Comparison of ENCODE assay signal across 9 cellular contexts in the genomic region with DNA sequence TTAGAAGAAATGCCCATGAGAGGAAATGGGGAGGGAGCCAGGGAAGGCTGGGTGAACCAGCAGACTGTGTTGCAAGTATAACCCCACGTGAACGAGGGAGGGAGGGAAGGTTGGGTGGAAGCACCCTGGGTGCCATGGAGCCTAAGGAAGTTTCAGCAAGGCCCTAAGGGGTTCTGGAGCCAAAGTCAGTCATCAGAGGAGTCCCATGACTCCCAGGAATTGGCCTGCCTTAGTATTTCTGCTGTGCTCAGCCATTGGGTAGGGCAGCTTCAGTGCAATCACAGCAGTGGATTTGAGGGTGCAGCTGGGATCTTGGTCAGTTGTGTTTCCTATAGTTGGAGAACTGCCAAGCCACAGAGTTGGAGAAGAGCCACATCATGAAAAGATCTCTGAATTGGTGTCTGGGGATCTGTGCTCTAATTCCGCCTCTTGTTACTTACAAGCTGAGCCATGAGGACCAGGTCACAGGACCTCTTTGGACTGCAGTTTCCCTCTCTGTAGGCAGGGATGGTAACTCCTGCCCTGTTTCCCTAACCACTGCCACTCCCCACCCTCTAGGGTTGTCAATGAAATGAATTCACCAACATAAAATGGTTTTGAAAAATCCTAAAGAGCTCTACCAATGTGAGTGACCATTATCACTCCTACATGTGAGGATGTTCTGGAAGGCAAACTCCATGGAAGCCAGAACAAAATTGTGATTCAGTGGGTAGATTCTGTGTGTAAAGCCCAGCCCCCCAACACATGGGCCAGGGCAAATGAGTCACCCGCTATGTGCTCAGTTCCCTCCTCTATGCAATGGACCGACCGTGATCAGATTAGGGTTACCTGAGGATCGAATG.
DNase-seq lines count a peak whose midpoint lies in the region; ATAC-seq, FAIRE-seq and TF ChIP-seq lines count a peak whose summit lies in the region.
"Had no signal": no experiment of that assay in that cellular context is flagged by ENCODE, and none has a peak within 500 bp of the region (broad histone marks: within the 10 kb centered on the region; RNA-seq: fewer than 3 reads in every experiment).

No MANE protein-coding gene starts in this region.

- TF ChIP-seq EP300 in A549 (IDR thresholded peaks at IDR 0.05), result no peak

- H3K27ac ChIP-seq in A549 (no peak overlapping the region), brain microvascular endothelial cell (no peak overlapping the region)
- H3K27ac ChIP-seq: C4-2B had no signal

- ATAC-seq in A549, result peak; percentile 5 to 22; a peak in 3 of 6 replicates
- peak; percentile 38 for ATAC-seq in left lobe of liver
- no peak for ATAC-seq in GM21723 (IDR thresholded peaks at IDR 0.05; ENCODE audit: unreplicated experiment)
- no peak for ATAC-seq in HG03139 (IDR thresholded peaks at IDR 0.05; ENCODE audit: unreplicated experiment)
- no peak for ATAC-seq in GM21619 (IDR thresholded peaks at IDR 0.05; ENCODE audit: unreplicated experiment)
- ATAC-seq in HG02970 (IDR thresholded peaks at IDR 0.05; ENCODE audit: low FRiP score, unreplicated experiment), result no peak

- H3K4me3 ChIP-seq in A549, result no peak overlapping the region
- H3K4me3 ChIP-seq in brain microvascular endothelial cell (ENCODE audit: low read depth, low read length), result no peak overlapping the region

- no peaks in the 10 kb centered on the region for H3K9me3 ChIP-seq in A549

- POLR2A ChIA-PET in A549 (lab: Yijun Ruan, JAX), result no interaction called here

- no peaks in the 10 kb centered on the region for H3K36me3 ChIP-seq in brain microvascular endothelial cell (replicated peaks)

- WGBS in A549 (ENCODE audit: missing lambda C conversion rate), result 65% methylated on average over 7 of the region's 7 CpGs

- H3K4me1 ChIP-seq in A549, result peaks cover 12% of the 10 kb centered on the region; the same call in 1 of the 3 replicates

- peaks cover 6% of the 10 kb centered on the region for H3K27me3 ChIP-seq in brain microvascular endothelial cell (replicated peaks)

- no peak for FAIRE-seq in A549 (lab: Jason Lieb, UNC)

- no peak overlapping the region for H3K4me2 ChIP-seq in A549

- no peak for TF ChIP-seq POLR2A in A549 (IDR thresholded peaks at IDR 0.05; ENCODE audit: low read length)

- CTCF ChIA-PET in A549 (lab: Yijun Ruan, JAX), result interaction anchor here (1.0 to 1.6 kb wide), 4 partner anchors 9 to 265 kb away, joined by 3 to 4 read pairs (median 4); no protein-coding TSS in a partner anchor

- DNase-seq in A549 (ENCODE audit: low read depth in 1 of 2, low spot score in 1 of 2), result no peak
- peak; percentile 72 for DNase-seq in HT1080 (ENCODE audit: low read depth)
- peak; percentile 51 for DNase-seq in brain microvascular endothelial cell
- DNase-seq in left lobe of liver (ENCODE audit: low spot score), result no peak

- TF ChIP-seq RAD21 in A549 (conservative IDR thresholded peaks at IDR 0.05 in 1 of 2, IDR thresholded peaks at IDR 0.05 in 1 of 2), result no peak

- in situ Hi-C loops in brain microvascular endothelial cell (cut with HindIII; ENCODE audit: low pct_ligation_motif_present, low sequenced_read_pairs), result no loop called here

- TF ChIP-seq CTCF in A549 (IDR thresholded peaks at IDR 0.05), result no peak
- TF ChIP-seq CTCF in brain microvascular endothelial cell (IDR thresholded peaks at IDR 0.05; ENCODE audit: low read depth, low read length, missing control alignments), result no peak

TF ChIP-seq in A549, 52 proteins besides CTCF, POLR2A, EP300 and RAD21:
- TF ChIP-seq FOSB (CRISPR knock-in tag; IDR thresholded peaks at IDR 0.05) (no peak), FOSL2 (IDR thresholded peaks at IDR 0.05) (no peak), FOSL2 (CRISPR knock-in tag; IDR thresholded peaks at IDR 0.05) (0 out of 2 replicates have a peak, but pooled peaks have one; percentile 6)

Comparison
In these comparisons a context has a peak if more than half of its experiments do, and no peak if none do; other contexts are left out.
1. ATAC-seq: peak in A549 (2 of 2) and left lobe of liver (single experiment); none in GM21723 (single experiment), HG03139 (single experiment), GM21619 (single experiment) and HG02970 (single experiment).
2. DNase-seq: peak in HT1080 (single experiment) and brain microvascular endothelial cell (single experiment); none in A549 (0 of 2) and left lobe of liver (single experiment).